In genomic region chr2:133497261-133497893, GRCh38 we compare ENCODE assay signal across 19 cellular contexts.
DNase-seq lines count a peak whose midpoint lies in the region; ATAC-seq, FAIRE-seq and TF ChIP-seq lines count a peak whose summit lies in the region.
"Had no signal": no experiment of that assay in that cellular context is flagged by ENCODE, and none has a peak within 500 bp of the region (broad histone marks: within the 10 kb centered on the region; RNA-seq: fewer than 3 reads in every experiment).

No MANE protein-coding gene starts in this region.

- POLR2A ChIA-PET in H1 (lab: Charles Lee; ENCODE audit: partially characterized antibody): no interaction called here

- H3K9me3 ChIP-seq in HUES64 (ENCODE audit: insufficient read depth, low read depth, low read length) (no peaks in the 10 kb centered on the region), H1 (ENCODE audit: insufficient read depth in 2 of 2, low read depth in 1 of 2, low read length in 1 of 2) (no peaks in the 10 kb centered on the region), keratinocyte (ENCODE audit: control insufficient read depth, low read depth, low read length) (no peaks in the 10 kb centered on the region)
- H3K9me3 ChIP-seq: neutrophil had no signal

- no peak overlapping the region for H2BK5ac ChIP-seq in H1 (ENCODE audit: low read depth, low read length)

- H4K20me1 ChIP-seq in H1 (replicated peaks in 1 of 2; ENCODE audit: control insufficient read depth in 1 of 2, insufficient read depth in 2 of 2, low read length in 2 of 2): no peaks in the 10 kb centered on the region
- H4K20me1 ChIP-seq in keratinocyte (ENCODE audit: control insufficient read depth, extremely low read depth, insufficient read depth, low read length): no peaks in the 10 kb centered on the region

- H3K4me3 ChIP-seq in AG10803 (ENCODE audit: low read length) (no peak overlapping the region), HUES64 (ENCODE audit: low read length) (no peak overlapping the region), H1 (ENCODE audit: extremely low read depth in 1 of 4, insufficient read depth in 2 of 4, low read depth in 3 of 4, low read length in 4 of 4) (no peak overlapping the region), keratinocyte (ENCODE audit: control insufficient read depth in 2 of 3, extremely low read depth in 1 of 3, insufficient read depth in 2 of 3, low read depth in 1 of 3, low read length in 3 of 3) (no peak overlapping the region)
- H3K4me3 ChIP-seq: lung, skin epidermis had no signal

- H3K14ac ChIP-seq in H1 (ENCODE audit: insufficient read length): no peak overlapping the region

- H4K91ac ChIP-seq in H1 (replicated peaks; ENCODE audit: insufficient read length, low read length): no peak overlapping the region

- WGBS in HUES64: 75% methylated on average over 3 of the region's 3 CpGs
- WGBS in H1 (ENCODE audit: extremely low coverage in 1 of 2, insufficient coverage in 1 of 2, insufficient read length in 1 of 2, insufficient replicate concordance in 2 of 2, low coverage in 1 of 2, low lambda C conversion rate in 2 of 2, missing lambda C conversion rate in 1 of 2), 2 experiments: 64% methylated on average over 3 of the region's 3 CpGs; no CpG with 5 or more reads in 1 of the 2 experiments

- ATAC-seq in GM18867 (IDR thresholded peaks at IDR 0.05; ENCODE audit: unreplicated experiment): no peak
- ATAC-seq: esophagus mucosa; HCT116; Right ventricle myocardium inferior; stimulated activated naive CD8-positive, alpha-beta T cell treated with anti-CD3 and anti-CD28 coated beads, Interleukin-15, Interleukin-2, amounts not matched to agents 100 U/mL and 50 U/mL, for 24 hours had no signal

- no peak overlapping the region for H2BK20ac ChIP-seq in H1 (ENCODE audit: low read length)

- H3K36me3 ChIP-seq in HUES64 (ENCODE audit: insufficient read depth, low read length) (no peaks in the 10 kb centered on the region), H1 (ENCODE audit: control insufficient read depth in 2 of 4, insufficient read depth in 4 of 4, low read length in 3 of 4) (no peaks in the 10 kb centered on the region), keratinocyte (ENCODE audit: control insufficient read depth in 2 of 2, extremely low read depth in 1 of 2, insufficient read depth in 2 of 2, low read length in 2 of 2) (no peaks in the 10 kb centered on the region)
- H3K36me3 ChIP-seq: neutrophil had no signal

- no peaks in the 10 kb centered on the region for H3K79me1 ChIP-seq in H1 (ENCODE audit: low read depth, low read length)

- H3K27ac ChIP-seq in HUES64 (ENCODE audit: low read depth, low read length): peak overlapping the region; percentile 3
- H3K27ac ChIP-seq in H1 (ENCODE audit: low read depth, low read length): no peak overlapping the region
- H3K27ac ChIP-seq in keratinocyte (ENCODE audit: control insufficient read depth, insufficient read depth, low read length): no peak overlapping the region
- H3K27ac ChIP-seq: neutrophil, skin epidermis had no signal

- H4K8ac ChIP-seq in H1 (ENCODE audit: extremely low read depth, insufficient read depth, low read length): no peak overlapping the region

- H3K9ac ChIP-seq in HUES64 (ENCODE audit: low read depth, low read length): no peak overlapping the region
- H3K9ac ChIP-seq in H1 (replicated peaks in 1 of 4; ENCODE audit: extremely low read depth in 1 of 4, low read depth in 3 of 4, low read length in 3 of 4): no peak overlapping the region
- no peak overlapping the region for H3K9ac ChIP-seq in keratinocyte (ENCODE audit: control insufficient read depth, extremely low read depth, insufficient read depth, low read length)

- no peak overlapping the region for H2BK120ac ChIP-seq in H1 (replicated peaks; ENCODE audit: low read depth, low read length)

- no peak for TF ChIP-seq EP300 in H1 (IDR thresholded peaks at IDR 0.05; ENCODE audit: borderline replicate concordance in 1 of 2, low read depth in 2 of 2, low read length in 2 of 2)

- no peak overlapping the region for H2BK15ac ChIP-seq in H1 (ENCODE audit: low read length)

- TF ChIP-seq CTCF in AG10803 (conservative IDR thresholded peaks at IDR 0.05; ENCODE audit: low read length) (no peak), H1 (IDR thresholded peaks at IDR 0.05; ENCODE audit: control extremely low read depth in 1 of 3, insufficient read depth in 1 of 3, low read depth in 1 of 3, low read length in 3 of 3) (no peak), keratinocyte (optimal IDR thresholded peaks at IDR 0.05 in 1 of 3, IDR thresholded peaks at IDR 0.05 in 1 of 3, conservative IDR thresholded peaks at IDR 0.05 in 1 of 3; ENCODE audit: extremely low read depth in 1 of 3, insufficient read depth in 2 of 3, low read length in 3 of 3) (no peak)

- no peak overlapping the region for H4K5ac ChIP-seq in H1 (ENCODE audit: insufficient read length, low read depth, low read length)

- H3K23ac ChIP-seq in H1 (ENCODE audit: insufficient read length): no peak overlapping the region

- CTCF ChIA-PET in H1 (lab: Charles Lee; ENCODE audit: partially characterized antibody): interaction anchor here (0.7 to 1.0 kb wide), 3 partner anchors 11 to 86 kb away, joined by 3 read pairs; no protein-coding TSS in a partner anchor

- H3K27me3 ChIP-seq in HUES64 (ENCODE audit: insufficient read depth, low read length) (no peaks in the 10 kb centered on the region), H1 (replicated peaks in 1 of 4; ENCODE audit: control insufficient read depth in 3 of 4, extremely low read depth in 1 of 4, insufficient read depth in 3 of 4, low read length in 3 of 4) (no peaks in the 10 kb centered on the region), keratinocyte (ENCODE audit: control insufficient read depth, extremely low read depth, insufficient read depth, low read length) (no peaks in the 10 kb centered on the region)
- H3K27me3 ChIP-seq: neutrophil had no signal

- no peaks in the 10 kb centered on the region for H3K9me1 ChIP-seq in keratinocyte (ENCODE audit: control insufficient read depth, extremely low read depth, insufficient read depth, low read length)

- H3K4me1 ChIP-seq in HUES64 (ENCODE audit: insufficient read depth, low read length) (peaks cover 17% of the 10 kb centered on the region), H1 (replicated peaks in 1 of 4; ENCODE audit: control insufficient read depth in 3 of 4, insufficient read depth in 4 of 4, low read length in 3 of 4) (peaks cover 0 to 9% (median 0%) of the 10 kb centered on the region in 4 experiments; a peak in 3 of 7 replicates), keratinocyte (ENCODE audit: control insufficient read depth, extremely low read depth, insufficient read depth, low read length) (peaks cover 11% of the 10 kb centered on the region)

- H3K56ac ChIP-seq in H1 (replicated peaks; ENCODE audit: insufficient read length, low read depth, low read length): no peak overlapping the region

- dilution Hi-C loops in keratinocyte (cut with MboI; ENCODE audit: extremely low pct_ligation_motif_present, low sequenced_read_pairs): no loop called here

- H3K23me2 ChIP-seq in H1 (ENCODE audit: low read depth, low read length): no peaks in the 10 kb centered on the region

- peak; percentile 86 for FAIRE-seq in H1 (lab: Jason Lieb, UNC)
- peak; percentile 57 for FAIRE-seq in keratinocyte (lab: Jason Lieb, UNC)
- FAIRE-seq in GM12891 (lab: Jason Lieb, UNC): no peak

- H3K4me2 ChIP-seq in H1 (ENCODE audit: insufficient read depth in 1 of 2, low read depth in 2 of 2, low read length in 2 of 2) (no peak overlapping the region), keratinocyte (ENCODE audit: control insufficient read depth, extremely low read depth, insufficient read depth, low read depth, low read length) (no peak overlapping the region)

- no peak overlapping the region for H2AK5ac ChIP-seq in H1 (ENCODE audit: low read depth, low read length)

- no peak for TF ChIP-seq RAD21 in H1 (IDR thresholded peaks at IDR 0.05 in 1 of 2, conservative IDR thresholded peaks at IDR 0.05 in 1 of 2; ENCODE audit: low read depth in 2 of 2, low read length in 2 of 2)

- H2BK12ac ChIP-seq in H1 (ENCODE audit: low read depth, low read length): no peak overlapping the region

- H3K4ac ChIP-seq in H1 (replicated peaks; ENCODE audit: insufficient read length, low read depth, low read length): no peak overlapping the region

- H3K79me2 ChIP-seq in H1 (ENCODE audit: control insufficient read depth in 1 of 2, insufficient read depth in 2 of 2, low read length in 2 of 2) (no peaks in the 10 kb centered on the region), keratinocyte (ENCODE audit: control insufficient read depth, insufficient read depth, low read length) (no peaks in the 10 kb centered on the region)

- peak; percentile 21 for DNase-seq in AG10803 (ENCODE audit: low read depth)
- peak in 1 of 2 experiments; percentile 43 for DNase-seq in H1 (ENCODE audit: low read depth in 1 of 2, low spot score in 2 of 2)
- DNase-seq in keratinocyte (ENCODE audit: low read depth, low spot score): no peak
- DNase-seq in cortex of kidney (lab: John Stamatoyannopoulos, UW): no peak
- no peak for DNase-seq in GM12891 (ENCODE audit: insufficient read length, low spot score)
- DNase-seq in SIG-M5 (lab: John Stamatoyannopoulos, UW): no peak
- DNase-seq: activated CD4-positive, alpha-beta T cell treated with anti-CD3 and anti-CD28 coated beads, Interleukin-2, amount 50 U/mL, for 4 hours; KG1; NCI-H146; NCI-H524; stimulated activated naive CD8-positive, alpha-beta T cell treated with anti-CD3 and anti-CD28 coated beads, Interleukin-15, Interleukin-2, amounts not matched to agents 100 U/mL and 50 U/mL, for 24 hours had no signal

- TF ChIP-seq POLR2A in H1 (IDR thresholded peaks at IDR 0.05; ENCODE audit: control extremely low read depth in 1 of 2, low read depth in 2 of 2, low read length in 2 of 2): no peak
- TF ChIP-seq POLR2A in GM12891 (IDR thresholded peaks at IDR 0.05; ENCODE audit: low read depth, low read length): no peak

- no peak overlapping the region for H3K18ac ChIP-seq in H1 (ENCODE audit: extremely low read depth, low read length)

- H2AFZ ChIP-seq in H1 (ENCODE audit: low read length) (no peak overlapping the region; the same call in 1 of the 2 replicates), keratinocyte (ENCODE audit: control insufficient read depth, low read length) (no peak overlapping the region)

TF ChIP-seq in H1, 55 proteins besides CTCF, POLR2A, EP300 and RAD21 (continues in another document):
- TF ChIP-seq GABPA (IDR thresholded peaks at IDR 0.05; ENCODE audit: borderline replicate concordance, insufficient read depth, low read length) (no peak), RFX5 (IDR thresholded peaks at IDR 0.05; ENCODE audit: borderline replicate concordance, low read depth, low read length) (no peak), TEAD4 (IDR thresholded peaks at IDR 0.05; ENCODE audit: low read depth, low read length) (0 out of 2 replicates have a peak, but pooled peaks have one; percentile 46), POU5F1 (IDR thresholded peaks at IDR 0.05; ENCODE audit: low read depth, low read length) (no peak)

TF ChIP-seq in GM12891, 5 proteins besides CTCF, POLR2A, EP300 and RAD21:
- TF ChIP-seq PAX5 (IDR thresholded peaks at IDR 0.05; ENCODE audit: insufficient read depth, low read length, severe bottlenecking): no peak
- TF ChIP-seq POU2F2 (IDR thresholded peaks at IDR 0.05; ENCODE audit: low read depth, low read length): no peak
- no peak for TF ChIP-seq TAF1 (IDR thresholded peaks at IDR 0.05; ENCODE audit: low read depth, low read length)
- TF ChIP-seq SPI1 (IDR thresholded peaks at IDR 0.05; ENCODE audit: low read depth, low read length): no peak
- TF ChIP-seq POLR2AphosphoS5 (IDR thresholded peaks at IDR 0.05; ENCODE audit: low read depth, low read length): no peak
